ENCODE assay signal across 12 cellular contexts in the genomic region with DNA sequence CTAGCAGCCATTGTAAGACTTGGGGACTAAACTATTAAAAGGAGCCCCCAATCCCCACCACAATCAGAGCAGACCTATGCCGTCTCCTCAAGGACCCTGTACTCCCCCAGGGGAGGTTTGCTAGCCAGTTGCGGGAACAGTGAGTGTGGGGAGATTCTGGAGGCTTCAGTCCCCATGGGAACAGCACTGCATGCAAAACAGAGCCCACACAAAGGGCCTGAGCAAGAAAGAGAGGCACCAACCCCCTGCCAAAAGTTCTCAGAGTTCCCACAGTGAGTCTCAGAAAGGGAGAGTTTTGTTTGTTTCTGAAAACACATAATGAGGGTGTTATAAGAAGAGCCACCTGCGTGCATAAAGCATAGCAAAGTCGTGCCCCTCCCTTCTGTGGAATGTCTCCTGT. TPM values are rescaled to one million over a fixed set of nuclear protein-coding genes. Genes with fewer than 3 reads are reported as not detected.
A peak's percentile ranks its signal among the peaks of the same experiment; 100 is the strongest.
DNase-seq lines count a peak whose midpoint lies in the region; ATAC-seq and TF ChIP-seq lines count a peak whose summit lies in the region.
"Had no signal": no experiment of that assay in that cellular context is flagged by ENCODE, and none has a peak within 500 bp of the region (broad histone marks: within the 10 kb centered on the region; RNA-seq: fewer than 3 reads in every experiment).

No MANE protein-coding gene starts in this region.

- H3K4me3 Mint-ChIP-seq in brain: peak overlapping the region in 4 of 5 experiments; percentile 16 to 32 (median 22)
- H3K4me3 Mint-ChIP-seq in activated T-cell treated with anti-CD3 and anti-CD28 coated beads, Interleukin-2, amount 50 U/mL, for 24 hours: no peak overlapping the region

- in situ Hi-C loops in GM13976 (cut with MboI; ENCODE audit: low sequenced_read_pairs, unreplicated experiment): no loop called here

- TF ChIP-seq CTCF in GM13976 (IDR thresholded peaks at IDR 0.05; ENCODE audit: borderline replicate concordance, control extremely low read depth, extremely low read depth, insufficient read depth, missing control alignments): no peak
- TF ChIP-seq CTCF in brain (conservative IDR thresholded peaks at IDR 0.05): no peak

- peaks cover 31% of the 10 kb centered on the region for H3K4me1 Mint-ChIP-seq in brain
- no peaks in the 10 kb centered on the region for H3K4me1 Mint-ChIP-seq in activated T-cell treated with anti-CD3 and anti-CD28 coated beads, Interleukin-2, amount 50 U/mL, for 24 hours (ENCODE audit: low read depth)

- intact Hi-C loops in left cardiac atrium (cut with DNase I): no loop called here

- no peaks in the 10 kb centered on the region for H3K27me3 Mint-ChIP-seq in brain
- H3K27me3 Mint-ChIP-seq in activated T-cell treated with anti-CD3 and anti-CD28 coated beads, Interleukin-2, amount 50 U/mL, for 24 hours: peaks cover 22% of the 10 kb centered on the region

- H3K9me3 Mint-ChIP-seq in brain: peaks cover 0 to 6% (median 2%) of the 10 kb centered on the region in 5 experiments
- no peaks in the 10 kb centered on the region for H3K9me3 Mint-ChIP-seq in activated T-cell treated with anti-CD3 and anti-CD28 coated beads, Interleukin-2, amount 50 U/mL, for 24 hours

- ATAC-seq in GM21381 (IDR thresholded peaks at IDR 0.05; ENCODE audit: unreplicated experiment) (peak; percentile 73), HG03039 (IDR thresholded peaks at IDR 0.05; ENCODE audit: unreplicated experiment) (peak; percentile 89), left cardiac atrium (no peak)
- ATAC-seq: K562 had no signal

- H3K27ac Mint-ChIP-seq in brain: peak overlapping the region; percentile 84 to 95 (median 92)
- H3K27ac Mint-ChIP-seq in activated T-cell treated with anti-CD3 and anti-CD28 coated beads, Interleukin-2, amount 50 U/mL, for 24 hours: no peak overlapping the region

- DNase-seq in GM13976 (ENCODE audit: low spot score) (peak; percentile 74), NCI-H69 (lab: John Stamatoyannopoulos, UW) (no peak), DMS 273 (lab: John Stamatoyannopoulos, UW; ENCODE audit: unreplicated experiment) (no peak), left cardiac atrium (no peak)
- no peak for DNase-seq in activated T-cell treated with anti-CD3 and anti-CD28 coated beads, Interleukin-2, amount 50 U/mL, for 24 hours
- DNase-seq: cerebellar nuclear complex, glutamatergic neuron, NCI-H510A treated with DMSO at 0.1 percent for 48 hours had no signal

- no peaks in the 10 kb centered on the region for H3K36me3 Mint-ChIP-seq in brain
- no peaks in the 10 kb centered on the region for H3K36me3 Mint-ChIP-seq in activated T-cell treated with anti-CD3 and anti-CD28 coated beads, Interleukin-2, amount 50 U/mL, for 24 hours (ENCODE audit: low read depth)

RNA-seq across cellular contexts. Expression of a gene that starts 56.6 kb away (rescaled TPM):
- polyA plus RNA-seq in brain (ENCODE audit: insufficient read depth, low read depth, low replicate concordance): 8.7 TPM
- total RNA-seq in left cardiac atrium: under 1 TPM; 0.15 to 0.16 TPM
- total RNA-seq: K562 had no signal
- polyA plus RNA-seq: K562 had no signal

Comparison
In these comparisons a context has a peak if more than half of its experiments do, and no peak if none do; other contexts are left out.
1. ATAC-seq: peak in GM21381 (single experiment) and HG03039 (single experiment); none in left cardiac atrium (0 of 2).